Comparison of ENCODE assay signal across 29 cellular contexts in the genomic region with DNA sequence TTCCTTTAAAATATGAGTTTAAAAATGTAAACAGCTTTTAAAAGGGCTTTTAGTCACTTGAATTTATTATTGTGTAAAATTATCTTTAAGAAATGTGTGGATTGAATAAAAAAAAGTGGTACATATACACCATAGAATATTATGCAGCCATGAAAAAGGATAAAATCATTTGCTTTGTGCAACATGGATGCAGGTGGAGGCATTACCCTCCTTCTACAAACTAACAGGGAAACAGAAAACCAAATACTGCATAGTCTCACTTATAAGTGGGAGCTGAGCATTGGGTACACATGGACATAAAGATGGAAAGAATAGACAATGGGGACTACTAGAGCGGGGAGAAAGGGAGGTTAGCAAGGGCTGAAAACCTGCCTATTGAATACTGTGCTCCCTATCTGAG.
"Had no signal": no experiment of that assay in that cellular context is flagged by ENCODE, and none has a peak within 500 bp of the region (broad histone marks: within the 10 kb centered on the region; RNA-seq: fewer than 3 reads in every experiment).

No MANE protein-coding gene starts in this region.

- H3K4me3 Mint-ChIP-seq: stimulated activated effector memory CD8-positive, alpha-beta T cell treated with anti-CD3 and anti-CD28 coated beads, Interleukin-12 subunit alpha, Interleukin-12 subunit beta, amount 100 ng/mL, for 72 hours; stimulated activated memory B cell treated with anti-CD40 and anti-IgM and Interleukin-4, amounts not matched to agents 10 μg/mL and 1 μg/mL and 100 μg/mL, for 72 hours; stimulated activated naive B cell treated with anti-CD40 and anti-IgM and Interleukin-4, amounts not matched to agents 10 μg/mL and 1 μg/mL and 100 μg/mL, for 72 hours; stimulated activated naive CD8-positive, alpha-beta T cell treated with anti-CD3 and anti-CD28 coated beads, Interleukin-15, amount 100 ng/mL, for 72 hours; stimulated activated naive CD8-positive, alpha-beta T cell treated with anti-CD3 and anti-CD28 coated beads, Interleukin-15, Interleukin-2, amounts not matched to agents 100 ng/mL and 50 ng/mL, for 24 hours; type B pancreatic cell had no signal

- H3K4me3 ChIP-seq: stomach, suprapubic skin, testis, thoracic aorta, thyroid gland, tibial artery, tibial nerve, transverse colon, upper lobe of left lung, upper lobe of right lung, uterus, vagina had no signal

- H3K4me1 Mint-ChIP-seq: stimulated activated effector memory CD8-positive, alpha-beta T cell treated with anti-CD3 and anti-CD28 coated beads, Interleukin-12 subunit alpha, Interleukin-12 subunit beta, amount 100 ng/mL, for 72 hours; stimulated activated memory B cell treated with anti-CD40 and anti-IgM and Interleukin-4, amounts not matched to agents 10 μg/mL and 1 μg/mL and 100 μg/mL, for 72 hours; stimulated activated naive B cell treated with anti-CD40 and anti-IgM and Interleukin-4, amounts not matched to agents 10 μg/mL and 1 μg/mL and 100 μg/mL, for 72 hours; stimulated activated naive CD8-positive, alpha-beta T cell treated with anti-CD3 and anti-CD28 coated beads, Interleukin-15, amount 100 ng/mL, for 72 hours had no signal

- H3K27ac Mint-ChIP-seq: stimulated activated effector memory CD8-positive, alpha-beta T cell treated with anti-CD3 and anti-CD28 coated beads, Interleukin-12 subunit alpha, Interleukin-12 subunit beta, amount 100 ng/mL, for 72 hours; stimulated activated memory B cell treated with anti-CD40 and anti-IgM and Interleukin-4, amounts not matched to agents 10 μg/mL and 1 μg/mL and 100 μg/mL, for 72 hours; stimulated activated naive B cell treated with anti-CD40 and anti-IgM and Interleukin-4, amounts not matched to agents 10 μg/mL and 1 μg/mL and 100 μg/mL, for 72 hours; stimulated activated naive CD8-positive, alpha-beta T cell treated with anti-CD3 and anti-CD28 coated beads, Interleukin-15, amount 100 ng/mL, for 72 hours; stimulated activated naive CD8-positive, alpha-beta T cell treated with anti-CD3 and anti-CD28 coated beads, Interleukin-15, Interleukin-2, amounts not matched to agents 100 ng/mL and 50 ng/mL, for 24 hours; type B pancreatic cell had no signal

- H3K27ac ChIP-seq: stomach, suprapubic skin, testis, thoracic aorta, thyroid gland, tibial artery, tibial nerve, transverse colon, upper lobe of left lung, upper lobe of right lung, uterus, vagina had no signal

- H3K27me3 Mint-ChIP-seq: stimulated activated memory B cell treated with anti-CD40 and anti-IgM and Interleukin-4, amounts not matched to agents 10 μg/mL and 1 μg/mL and 100 μg/mL, for 72 hours; stimulated activated naive B cell treated with anti-CD40 and anti-IgM and Interleukin-4, amounts not matched to agents 10 μg/mL and 1 μg/mL and 100 μg/mL, for 72 hours; stimulated activated naive CD8-positive, alpha-beta T cell treated with anti-CD3 and anti-CD28 coated beads, Interleukin-15, amount 100 ng/mL, for 72 hours; stimulated activated naive CD8-positive, alpha-beta T cell treated with anti-CD3 and anti-CD28 coated beads, Interleukin-15, Interleukin-2, amounts not matched to agents 100 ng/mL and 50 ng/mL, for 24 hours; type B pancreatic cell had no signal

- FAIRE-seq: urothelium cell line had no signal

- DNase-seq: stimulated activated CD4-positive, alpha-beta T cell treated with anti-CD3 and anti-CD28 coated beads, Interleukin-2, amount 100 ng/mL, for 48 hours; stimulated activated CD4-positive, alpha-beta T cell treated with anti-CD3 and anti-CD28 coated beads, Interleukin-4, amount 100 ng/mL, for 1 hour; stimulated activated CD4-positive, alpha-beta T cell treated with anti-CD3 and anti-CD28 coated beads, Interleukin-4, amount 100 ng/mL, for 24 hours; stimulated activated CD4-positive, alpha-beta T cell treated with anti-CD3 and anti-CD28 coated beads, Interleukin-4, amount 100 ng/mL, for 4 hours; stimulated activated CD8-positive, alpha-beta memory T cell treated with anti-CD3 and anti-CD28 coated beads, Interleukin-4, amount 100 ng/mL, for 48 hours; stimulated activated naive B cell treated with anti-CD40 and anti-IgM and Interleukin-4, amounts not matched to agents 10 μg/mL and 1 μg/mL and 100 μg/mL, for 72 hours; stimulated activated naive CD4-positive, alpha-beta T cell; stimulated activated naive CD4-positive, alpha-beta T cell treated with Interleukin-2 at 50 U/mL for 16 hours; stimulated activated naive CD8-positive, alpha-beta T cell treated with anti-CD3 and anti-CD28 coated beads, Interleukin-15, amount 100 ng/mL, for 72 hours; stimulated activated naive CD8-positive, alpha-beta T cell treated with anti-CD3 and anti-CD28 coated beads, Interleukin-15, Interleukin-2, amounts not matched to agents 100 U/mL and 50 U/mL, for 24 hours; stomach; substantia nigra; testis; thyroid gland; tibial artery; transverse colon; trophoblast cell; upper lobe of left lung; upper lobe of right lung; uterus had no signal

- ATAC-seq: stimulated activated effector memory CD8-positive, alpha-beta T cell treated with anti-CD3 and anti-CD28 coated beads, Interleukin-12 subunit alpha, Interleukin-12 subunit beta, amount 100 ng/mL, for 72 hours; stimulated activated memory B cell treated with anti-CD40 and anti-IgM and Interleukin-4, amounts not matched to agents 10 μg/mL and 1 μg/mL and 100 μg/mL, for 72 hours; stimulated activated naive B cell treated with anti-CD40 and anti-IgM and Interleukin-4, amounts not matched to agents 10 μg/mL and 1 μg/mL and 100 μg/mL, for 72 hours; stimulated activated naive CD8-positive, alpha-beta T cell treated with anti-CD3 and anti-CD28 coated beads, Interleukin-15, amount 100 ng/mL, for 72 hours; stimulated activated naive CD8-positive, alpha-beta T cell treated with anti-CD3 and anti-CD28 coated beads, Interleukin-15, Interleukin-2, amounts not matched to agents 100 U/mL and 50 U/mL, for 24 hours; upper lobe of right lung had no signal

- H3K9me3 ChIP-seq: suprapubic skin, testis, thoracic aorta, thyroid gland, tibial artery, tibial nerve, transverse colon, upper lobe of left lung, upper lobe of right lung, uterus, vagina had no signal

- H3K9me3 Mint-ChIP-seq: stimulated activated naive CD8-positive, alpha-beta T cell treated with anti-CD3 and anti-CD28 coated beads, Interleukin-15, Interleukin-2, amounts not matched to agents 100 ng/mL and 50 ng/mL, for 24 hours; type B pancreatic cell had no signal

- H3K27me3 ChIP-seq: stomach, suprapubic skin, testis, thyroid gland, tibial artery, tibial nerve, transverse colon, upper lobe of left lung, upper lobe of right lung, uterus, vagina had no signal

- H3K4me1 ChIP-seq: stomach, suprapubic skin, testis, thyroid gland, tibial artery, tibial nerve, transverse colon, upper lobe of left lung, upper lobe of right lung, uterus, vagina had no signal

- H3K36me3 ChIP-seq: stomach, suprapubic skin, thoracic aorta, thyroid gland, tibial artery, tibial nerve, transverse colon, upper lobe of left lung, upper lobe of right lung, uterus, vagina had no signal

- H3K36me3 Mint-ChIP-seq: stimulated activated effector memory CD8-positive, alpha-beta T cell treated with anti-CD3 and anti-CD28 coated beads, Interleukin-12 subunit alpha, Interleukin-12 subunit beta, amount 100 ng/mL, for 72 hours; stimulated activated memory B cell treated with anti-CD40 and anti-IgM and Interleukin-4, amounts not matched to agents 10 μg/mL and 1 μg/mL and 100 μg/mL, for 72 hours; stimulated activated naive B cell treated with anti-CD40 and anti-IgM and Interleukin-4, amounts not matched to agents 10 μg/mL and 1 μg/mL and 100 μg/mL, for 72 hours; type B pancreatic cell had no signal
